13 cellular contexts compared by ENCODE assay signal in genomic region chr1:12204140-12204539, GRCh38. TPM values are rescaled to one million over a fixed set of nuclear protein-coding genes. Genes with fewer than 3 reads are reported as not detected.
A peak's percentile ranks its signal among the peaks of the same experiment; 100 is the strongest.
DNase-seq lines count a peak whose midpoint lies in the region; ATAC-seq and TF ChIP-seq lines count a peak whose summit lies in the region.
"Had no signal": no experiment of that assay in that cellular context is flagged by ENCODE, and none has a peak within 500 bp of the region (broad histone marks: within the 10 kb centered on the region; RNA-seq: fewer than 3 reads in every experiment).

No MANE protein-coding gene starts in this region.

- H3K9me3 ChIP-seq in uterus, result no peaks in the 10 kb centered on the region
- H3K9me3 ChIP-seq: ascending aorta, BE2C, thoracic aorta had no signal

- H3K4me3 Mint-ChIP-seq in activated naive CD8-positive, alpha-beta T cell treated with anti-CD3 and anti-CD28 coated beads for 36 hours, result peak overlapping the region; percentile 54

- no peak for ATAC-seq in Right ventricle myocardium superior (ENCODE audit: poor library complexity)

- no peaks in the 10 kb centered on the region for H3K27me3 Mint-ChIP-seq in activated naive CD8-positive, alpha-beta T cell treated with anti-CD3 and anti-CD28 coated beads for 36 hours

- H3K27ac Mint-ChIP-seq in activated naive CD8-positive, alpha-beta T cell treated with anti-CD3 and anti-CD28 coated beads for 36 hours, result peak overlapping the region; percentile 90

- no peaks in the 10 kb centered on the region for H3K36me3 ChIP-seq in uterus
- H3K36me3 ChIP-seq: BE2C, thoracic aorta had no signal

- H3K4me1 ChIP-seq in uterus, result no peaks in the 10 kb centered on the region
- H3K4me1 ChIP-seq: ascending aorta, BE2C had no signal

- peak; percentile 63 for DNase-seq in GM10266 (ENCODE audit: extremely low spot score)
- peak; percentile 72 for DNase-seq in activated CD4-positive, alpha-beta T cell treated with anti-CD3 and anti-CD28 coated beads for 48 hours
- DNase-seq in activated naive CD8-positive, alpha-beta T cell treated with anti-CD3 and anti-CD28 coated beads for 36 hours, result peak; percentile 81
- DNase-seq in stimulated activated CD4-positive, alpha-beta T cell treated with anti-CD3 and anti-CD28 coated beads, Interleukin-4, amount 100 ng/mL, for 1 hour, result peak; percentile 49
- no peak for DNase-seq in NCI-H2107 treated with DMSO at 0.1 percent for 48 hours (lab: John Stamatoyannopoulos, UW; ENCODE audit: unreplicated experiment)
- DNase-seq in Right ventricle myocardium superior, result no peak
- DNase-seq in uterus, result no peak
- DNase-seq in HPDE6-E6E7 (ENCODE audit: extremely low spot score), result no peak
- DNase-seq: BE2C, NCI-H69, occipital lobe had no signal

- intact Hi-C loops in Right ventricle myocardium superior (cut with DNase I) (no loop called here), uterus (cut with DNase I; ENCODE audit: low total_unique reads) (no loop called here)

- H3K9me3 Mint-ChIP-seq in activated naive CD8-positive, alpha-beta T cell treated with anti-CD3 and anti-CD28 coated beads for 36 hours, result no peaks in the 10 kb centered on the region

- no peaks in the 10 kb centered on the region for H3K27me3 ChIP-seq in uterus
- H3K27me3 ChIP-seq: ascending aorta, BE2C had no signal

- TF ChIP-seq CTCF in GM10266 (IDR thresholded peaks at IDR 0.05; ENCODE audit: control insufficient read depth, insufficient read depth, low read depth, missing control alignments), result no peak
- no peak for TF ChIP-seq CTCF in uterus (IDR thresholded peaks at IDR 0.05)

- no peak overlapping the region for H3K27ac ChIP-seq in uterus
- H3K27ac ChIP-seq: ascending aorta, thoracic aorta had no signal

- no peak for TF ChIP-seq POLR2A in uterus (IDR thresholded peaks at IDR 0.05)

- peaks cover 65% of the 10 kb centered on the region for H3K36me3 Mint-ChIP-seq in activated naive CD8-positive, alpha-beta T cell treated with anti-CD3 and anti-CD28 coated beads for 36 hours

- no peak overlapping the region for H3K4me3 ChIP-seq in uterus
- H3K4me3 ChIP-seq: ascending aorta, thoracic aorta had no signal

- peaks cover 74% of the 10 kb centered on the region for H3K4me1 Mint-ChIP-seq in activated naive CD8-positive, alpha-beta T cell treated with anti-CD3 and anti-CD28 coated beads for 36 hours

RNA-seq across cellular contexts. Expression of gene VPS13D, which starts 25.7 kb away (rescaled TPM):
- 10 to 100 TPM; 27.7 to 29.1 TPM for total RNA-seq in activated naive CD8-positive, alpha-beta T cell treated with anti-CD3 and anti-CD28 coated beads for 36 hours
- total RNA-seq in Right ventricle myocardium superior, result 63.3 TPM
- 100 to 1,000 TPM in 1 of 4 donors, 10 to 100 TPM in 3; 33.2 to 115 (median 56.5) TPM for total RNA-seq in uterus

RNA-seq across cellular contexts. Expression of gene TNFRSF1B, which starts 37.3 kb away (rescaled TPM):
- 100 to 1,000 TPM; 187 to 193 TPM for total RNA-seq in activated naive CD8-positive, alpha-beta T cell treated with anti-CD3 and anti-CD28 coated beads for 36 hours
- total RNA-seq in Right ventricle myocardium superior (13.7 TPM), uterus (10 to 100 TPM in 3 of 4 donors, 1 to 10 TPM in 1; 8.8 to 53.4 (median 24.2) TPM)

Comparison
In these comparisons a context has a peak if more than half of its experiments do, and no peak if none do; other contexts are left out.
1. DNase-seq: peak in GM10266 (single experiment), activated CD4-positive, alpha-beta T cell treated with anti-CD3 and anti-CD28 coated beads for 48 hours (single experiment), activated naive CD8-positive, alpha-beta T cell treated with anti-CD3 and anti-CD28 coated beads for 36 hours (single experiment) and stimulated activated CD4-positive, alpha-beta T cell treated with anti-CD3 and anti-CD28 coated beads, Interleukin-4, amount 100 ng/mL, for 1 hour (single experiment); none in NCI-H2107 treated with DMSO at 0.1 percent for 48 hours (single experiment), Right ventricle myocardium superior (single experiment), uterus (0 of 2) and HPDE6-E6E7 (single experiment).